Comparison of ENCODE assay signal across 21 cellular contexts in genomic region chr6:10312445-10312844, GRCh38.
"Had no signal": no experiment of that assay in that cellular context is flagged by ENCODE, and none has a peak within 500 bp of the region (broad histone marks: within the 10 kb centered on the region; RNA-seq: fewer than 3 reads in every experiment).

No MANE protein-coding gene starts in this region.

- H3K4me1 Mint-ChIP-seq: activated naive CD4-positive, alpha-beta T cell treated with anti-CD3 and anti-CD28 coated beads, Interleukin-2, amount 50 U/mL, for 24 hours; naive thymus-derived CD4-positive, alpha-beta T cell; stimulated activated naive CD8-positive, alpha-beta T cell treated with anti-CD3 and anti-CD28 coated beads, Interleukin-15, amount 100 ng/mL, for 72 hours had no signal

- H3K9me3 Mint-ChIP-seq: activated naive CD4-positive, alpha-beta T cell treated with anti-CD3 and anti-CD28 coated beads, Interleukin-2, amount 50 U/mL, for 24 hours; activated T-cell treated with anti-CD3 and anti-CD28 coated beads, Interleukin-2, amount 50 U/mL, for 72 hours; naive thymus-derived CD4-positive, alpha-beta T cell; stimulated activated naive CD8-positive, alpha-beta T cell treated with anti-CD3 and anti-CD28 coated beads, Interleukin-15, amount 100 ng/mL, for 72 hours had no signal

- ATAC-seq: activated T-cell treated with anti-CD3 and anti-CD28 coated beads, Interleukin-2, amount 50 U/mL, for 72 hours; naive thymus-derived CD4-positive, alpha-beta T cell; psoas muscle; right cardiac atrium; stimulated activated naive CD8-positive, alpha-beta T cell treated with anti-CD3 and anti-CD28 coated beads, Interleukin-15, amount 100 ng/mL, for 72 hours had no signal

- H3K4me3 ChIP-seq: ovary, psoas muscle, skin epidermis, suprapubic skin, transverse colon had no signal

- DNase-seq: activated CD4-positive, alpha-beta T cell treated with anti-CD3 and anti-CD28 coated beads, Interleukin-2, amount 50 U/mL, for 4 hours; activated gamma-delta T cell; activated T-cell treated with anti-CD3 and anti-CD28 coated beads, Interleukin-2, amount 50 U/mL, for 72 hours; cerebellar nuclear complex; cortex of kidney; erythroblast; foreskin melanocyte; head of caudate nucleus; mesenchymal stem cell; naive thymus-derived CD4-positive, alpha-beta T cell; ovary; psoas muscle; right cardiac atrium; stimulated activated CD4-positive, alpha-beta T cell treated with anti-CD3 and anti-CD28 coated beads, Interleukin-15, amount 100 ng/mL, for 24 hours; stimulated activated CD4-positive, alpha-beta T cell treated with anti-CD3 and anti-CD28 coated beads, Interleukin-2, amount 100 ng/mL, for 48 hours; stimulated activated naive CD8-positive, alpha-beta T cell treated with anti-CD3 and anti-CD28 coated beads, Interleukin-15, amount 100 ng/mL, for 72 hours; transverse colon; WERI-Rb-1 had no signal

- H3K36me3 Mint-ChIP-seq: activated naive CD4-positive, alpha-beta T cell treated with anti-CD3 and anti-CD28 coated beads, Interleukin-2, amount 50 U/mL, for 24 hours; naive thymus-derived CD4-positive, alpha-beta T cell had no signal

- H3K27ac Mint-ChIP-seq: activated naive CD4-positive, alpha-beta T cell treated with anti-CD3 and anti-CD28 coated beads, Interleukin-2, amount 50 U/mL, for 24 hours; activated T-cell treated with anti-CD3 and anti-CD28 coated beads, Interleukin-2, amount 50 U/mL, for 72 hours; naive thymus-derived CD4-positive, alpha-beta T cell; stimulated activated naive CD8-positive, alpha-beta T cell treated with anti-CD3 and anti-CD28 coated beads, Interleukin-15, amount 100 ng/mL, for 72 hours had no signal

- H3K4me1 ChIP-seq: psoas muscle, transverse colon had no signal

- H3K36me3 ChIP-seq: ovary, suprapubic skin, transverse colon, WERI-Rb-1 had no signal

- H3K4me3 Mint-ChIP-seq: activated naive CD4-positive, alpha-beta T cell treated with anti-CD3 and anti-CD28 coated beads, Interleukin-2, amount 50 U/mL, for 24 hours; activated T-cell treated with anti-CD3 and anti-CD28 coated beads, Interleukin-2, amount 50 U/mL, for 72 hours; naive thymus-derived CD4-positive, alpha-beta T cell; stimulated activated naive CD8-positive, alpha-beta T cell treated with anti-CD3 and anti-CD28 coated beads, Interleukin-15, amount 100 ng/mL, for 72 hours had no signal

- H3K27me3 Mint-ChIP-seq: stimulated activated naive CD8-positive, alpha-beta T cell treated with anti-CD3 and anti-CD28 coated beads, Interleukin-15, amount 100 ng/mL, for 72 hours had no signal

- H3K27me3 ChIP-seq: ovary, suprapubic skin had no signal

- H3K27ac ChIP-seq: ovary, psoas muscle, skin epidermis, suprapubic skin, transverse colon, WERI-Rb-1 had no signal

- H3K9me3 ChIP-seq: ovary, psoas muscle, suprapubic skin, transverse colon had no signal
